ENCODE assay signal across 14 cellular contexts in the genomic region with DNA sequence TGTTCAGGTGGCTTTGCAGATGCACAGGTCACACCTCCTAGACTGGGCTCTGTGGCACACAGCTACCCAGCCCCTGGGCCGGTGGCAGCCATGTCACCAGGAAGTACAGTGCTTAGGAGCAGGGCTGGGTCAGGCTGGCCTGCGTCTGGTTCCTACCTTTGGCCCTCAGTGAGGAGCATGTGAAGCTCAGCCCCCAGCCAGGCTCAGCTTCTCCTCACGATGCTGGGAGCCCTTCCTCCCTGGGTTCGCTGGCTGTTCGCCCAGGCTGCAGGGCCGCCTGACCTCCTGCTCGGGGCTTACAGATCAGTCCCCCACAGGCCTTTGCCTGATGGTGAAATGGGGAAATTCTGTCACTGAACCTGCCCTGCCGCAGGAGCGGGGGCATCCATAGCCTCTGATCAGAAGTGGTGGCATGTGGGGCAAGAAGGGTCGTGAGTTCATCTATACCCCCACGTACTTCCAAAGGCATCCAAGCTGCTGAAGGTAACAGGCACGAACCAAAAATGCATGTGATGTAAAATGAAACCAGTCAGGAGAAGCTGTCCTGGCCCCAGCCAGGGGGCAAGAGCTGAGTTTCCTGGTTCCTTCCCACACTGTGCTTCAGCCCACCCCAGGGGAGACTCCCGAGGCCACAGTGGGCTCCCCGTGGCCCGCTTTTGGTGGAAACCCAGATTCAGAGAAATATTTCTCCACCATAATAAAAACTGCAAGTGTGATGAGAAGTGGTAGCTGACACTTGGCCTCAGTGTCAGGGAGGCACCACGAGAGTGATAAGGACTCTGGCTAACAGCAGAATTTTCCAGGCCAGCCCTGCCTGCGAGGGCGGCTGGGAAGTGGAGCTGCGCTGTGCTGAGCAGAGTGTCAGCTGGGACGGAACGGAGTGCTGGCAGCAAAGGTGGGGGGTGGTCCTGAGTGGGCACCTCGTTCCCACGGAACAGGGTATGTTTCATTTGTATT. TPM values are rescaled to one million over a fixed set of nuclear protein-coding genes. Genes with fewer than 3 reads are reported as not detected.
DNase-seq lines count a peak whose midpoint lies in the region; ATAC-seq and TF ChIP-seq lines count a peak whose summit lies in the region.
"Had no signal": no experiment of that assay in that cellular context is flagged by ENCODE, and none has a peak within 500 bp of the region (broad histone marks: within the 10 kb centered on the region; RNA-seq: fewer than 3 reads in every experiment).

No MANE protein-coding gene starts in this region.

- no peak overlapping the region for H3K4me3 Mint-ChIP-seq in activated CD4-positive, alpha-beta T cell treated with anti-CD3 and anti-CD28 coated beads, Interleukin-2, amount 10 ng/mL, durations not matched to agents 7 days and 5 days
- H3K4me3 Mint-ChIP-seq in WTC11, result no peak overlapping the region
- no peak overlapping the region for H3K4me3 Mint-ChIP-seq in stimulated activated naive CD8-positive, alpha-beta T cell treated with anti-CD3 and anti-CD28 coated beads, Interleukin-15, amount 100 ng/mL, for 72 hours

- intact Hi-C loops in right cardiac atrium (cut with DNase I), result no loop called here

- H3K36me3 Mint-ChIP-seq in activated CD4-positive, alpha-beta T cell treated with anti-CD3 and anti-CD28 coated beads, Interleukin-2, amount 10 ng/mL, durations not matched to agents 7 days and 5 days (ENCODE audit: low read depth), result peaks cover 9% of the 10 kb centered on the region
- no peaks in the 10 kb centered on the region for H3K36me3 Mint-ChIP-seq in WTC11

- 43% methylated on average over 23 of the region's 23 CpGs for WGBS in right cardiac atrium

- H3K4me3 ChIP-seq in right cardiac atrium (ENCODE audit: low read length), result no peak overlapping the region
- H3K4me3 ChIP-seq: hepatocyte had no signal

- peaks cover 30% of the 10 kb centered on the region for H3K4me1 Mint-ChIP-seq in activated CD4-positive, alpha-beta T cell treated with anti-CD3 and anti-CD28 coated beads, Interleukin-2, amount 10 ng/mL, durations not matched to agents 7 days and 5 days
- H3K4me1 Mint-ChIP-seq in WTC11, result peaks cover 31% of the 10 kb centered on the region
- H3K4me1 Mint-ChIP-seq in stimulated activated naive CD8-positive, alpha-beta T cell treated with anti-CD3 and anti-CD28 coated beads, Interleukin-15, amount 100 ng/mL, for 72 hours, result peaks cover 39% of the 10 kb centered on the region

- peaks cover 14% of the 10 kb centered on the region for H3K4me1 ChIP-seq in right cardiac atrium (ENCODE audit: control insufficient read depth, insufficient read depth, low read length)

- no peak overlapping the region for H3K27ac ChIP-seq in right cardiac atrium (ENCODE audit: low read length)
- H3K27ac ChIP-seq: hepatocyte had no signal

- no peak for TF ChIP-seq CTCF in WTC11 (IDR thresholded peaks at IDR 0.05)

- ATAC-seq in WTC11, result no peak
- peak; percentile 81 to 88 for ATAC-seq in right cardiac atrium
- ATAC-seq in stimulated activated naive CD8-positive, alpha-beta T cell treated with anti-CD3 and anti-CD28 coated beads, Interleukin-15, amount 100 ng/mL, for 72 hours, result no peak
- ATAC-seq in HG03039 (IDR thresholded peaks at IDR 0.05; ENCODE audit: unreplicated experiment), result no peak

- no peaks in the 10 kb centered on the region for H3K27me3 ChIP-seq in right cardiac atrium (ENCODE audit: control insufficient read depth, insufficient read depth)
- H3K27me3 ChIP-seq: hepatocyte had no signal

- no peak for DNase-seq in activated CD4-positive, alpha-beta T cell treated with anti-CD3 and anti-CD28 coated beads, Interleukin-2, amount 10 ng/mL, durations not matched to agents 7 days and 5 days
- no peak for DNase-seq in activated CD4-positive, alpha-beta T cell treated with anti-CD3 and anti-CD28 coated beads, Interleukin-2, amount 50 U/mL, for 1 hour
- DNase-seq in WTC11 (ENCODE audit: low spot score), result no peak
- peak; percentile 58 to 83 (median 82) for DNase-seq in right cardiac atrium
- no peak for DNase-seq in stimulated activated naive CD8-positive, alpha-beta T cell treated with anti-CD3 and anti-CD28 coated beads, Interleukin-15, amount 100 ng/mL, for 72 hours
- no peak for DNase-seq in UCSD-AML1 (lab: John Stamatoyannopoulos, UW; ENCODE audit: unreplicated experiment)
- DNase-seq in NCI-H2171 treated with DMSO at 0.1 percent for 48 hours (lab: John Stamatoyannopoulos, UW), result no peak
- DNase-seq: activated naive CD4-positive, alpha-beta T cell treated with Interleukin-2 at 50 U/mL for 16 hours; effector CD8-positive, alpha-beta T cell; GDM1; NCI-H526; T1000 had no signal

- peak overlapping the region; percentile 70 for H3K27ac Mint-ChIP-seq in activated CD4-positive, alpha-beta T cell treated with anti-CD3 and anti-CD28 coated beads, Interleukin-2, amount 10 ng/mL, durations not matched to agents 7 days and 5 days
- H3K27ac Mint-ChIP-seq in WTC11, result peak overlapping the region; percentile 69
- H3K27ac Mint-ChIP-seq in stimulated activated naive CD8-positive, alpha-beta T cell treated with anti-CD3 and anti-CD28 coated beads, Interleukin-15, amount 100 ng/mL, for 72 hours, result peak overlapping the region; percentile 76 to 85

- H3K27me3 Mint-ChIP-seq in activated CD4-positive, alpha-beta T cell treated with anti-CD3 and anti-CD28 coated beads, Interleukin-2, amount 10 ng/mL, durations not matched to agents 7 days and 5 days, result no peaks in the 10 kb centered on the region
- H3K27me3 Mint-ChIP-seq in WTC11 (ENCODE audit: low read depth), result no peaks in the 10 kb centered on the region
- no peaks in the 10 kb centered on the region for H3K27me3 Mint-ChIP-seq in stimulated activated naive CD8-positive, alpha-beta T cell treated with anti-CD3 and anti-CD28 coated beads, Interleukin-15, amount 100 ng/mL, for 72 hours

- no peaks in the 10 kb centered on the region for H3K9me3 Mint-ChIP-seq in activated CD4-positive, alpha-beta T cell treated with anti-CD3 and anti-CD28 coated beads, Interleukin-2, amount 10 ng/mL, durations not matched to agents 7 days and 5 days
- H3K9me3 Mint-ChIP-seq in WTC11, result no peaks in the 10 kb centered on the region
- H3K9me3 Mint-ChIP-seq in stimulated activated naive CD8-positive, alpha-beta T cell treated with anti-CD3 and anti-CD28 coated beads, Interleukin-15, amount 100 ng/mL, for 72 hours, result no peaks in the 10 kb centered on the region

- POLR2A ChIA-PET in activated CD4-positive, alpha-beta T cell treated with anti-CD3 and anti-CD28 coated beads, Interleukin-2, amount 10 ng/mL, durations not matched to agents 7 days and 5 days (lab: Charles Lee), result no interaction called here
- POLR2A ChIA-PET in WTC11 (lab: Charles Lee), result no interaction called here

- CTCF ChIA-PET in activated CD4-positive, alpha-beta T cell treated with anti-CD3 and anti-CD28 coated beads, Interleukin-2, amount 10 ng/mL, durations not matched to agents 7 days and 5 days (lab: Charles Lee), result interaction anchor here (0.6 to 1.9 kb wide), 4 partner anchors 12 to 299 kb away, joined by 3 to 5 read pairs (median 4); no protein-coding TSS in a partner anchor
- CTCF ChIA-PET in WTC11 (lab: Charles Lee), result interaction anchor here (0.7 to 4.3 kb wide), 5 partner anchors 18 to 351 kb away, joined by 3 to 31 read pairs (median 4); no protein-coding TSS in a partner anchor

- H3K9me3 ChIP-seq in right cardiac atrium (ENCODE audit: control insufficient read depth, low read length), result no peaks in the 10 kb centered on the region

TF ChIP-seq in WTC11, 78 proteins besides CTCF, POLR2A, EP300 and RAD21:
- no peak for TF ChIP-seq RELA (CRISPR knock-in tag; IDR thresholded peaks at IDR 0.05; ENCODE audit: borderline replicate concordance)
- TF ChIP-seq FOXJ3 (CRISPR knock-in tag; IDR thresholded peaks at IDR 0.05; ENCODE audit: borderline replicate concordance), result no peak
- TF ChIP-seq ESRRA (CRISPR knock-in tag; IDR thresholded peaks at IDR 0.05; ENCODE audit: borderline replicate concordance), result no peak
- TF ChIP-seq, protein P1, sequence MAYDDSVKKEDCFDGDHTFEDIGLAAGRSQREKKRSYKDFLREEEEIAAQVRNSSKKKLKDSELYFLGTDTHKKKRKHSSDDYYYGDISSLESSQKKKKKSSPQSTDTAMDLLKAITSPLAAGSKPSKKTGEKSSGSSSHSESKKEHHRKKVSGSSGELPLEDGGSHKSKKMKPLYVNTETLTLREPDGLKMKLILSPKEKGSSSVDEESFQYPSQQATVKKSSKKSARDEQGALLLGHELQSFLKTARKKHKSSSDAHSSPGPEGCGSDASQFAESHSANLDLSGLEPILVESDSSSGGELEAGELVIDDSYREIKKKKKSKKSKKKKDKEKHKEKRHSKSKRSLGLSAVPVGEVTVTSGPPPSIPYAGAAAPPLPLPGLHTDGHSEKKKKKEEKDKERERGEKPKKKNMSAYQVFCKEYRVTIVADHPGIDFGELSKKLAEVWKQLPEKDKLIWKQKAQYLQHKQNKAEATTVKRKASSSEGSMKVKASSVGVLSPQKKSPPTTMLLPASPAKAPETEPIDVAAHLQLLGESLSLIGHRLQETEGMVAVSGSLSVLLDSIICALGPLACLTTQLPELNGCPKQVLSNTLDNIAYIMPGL (CRISPR knock-in tag; IDR thresholded peaks at IDR 0.05), result no peak
- no peak for TF ChIP-seq JUN (CRISPR knock-in tag; IDR thresholded peaks at IDR 0.05)
- TF ChIP-seq ZBTB21 (CRISPR knock-in tag; IDR thresholded peaks at IDR 0.05; ENCODE audit: borderline replicate concordance), result no peak
- TF ChIP-seq, protein P2, sequence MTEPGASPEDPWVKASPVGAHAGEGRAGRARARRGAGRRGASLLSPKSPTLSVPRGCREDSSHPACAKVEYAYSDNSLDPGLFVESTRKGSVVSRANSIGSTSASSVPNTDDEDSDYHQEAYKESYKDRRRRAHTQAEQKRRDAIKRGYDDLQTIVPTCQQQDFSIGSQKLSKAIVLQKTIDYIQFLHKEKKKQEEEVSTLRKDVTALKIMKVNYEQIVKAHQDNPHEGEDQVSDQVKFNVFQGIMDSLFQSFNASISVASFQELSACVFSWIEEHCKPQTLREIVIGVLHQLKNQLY (CRISPR knock-in tag; IDR thresholded peaks at IDR 0.05), result no peak
- TF ChIP-seq KAT7 (CRISPR knock-in tag; IDR thresholded peaks at IDR 0.05; ENCODE audit: borderline replicate concordance), result no peak
- no peak for TF ChIP-seq EMX1 (CRISPR knock-in tag; IDR thresholded peaks at IDR 0.05)

RNA-seq across cellular contexts. Expression of a gene that starts 22.8 kb away (rescaled TPM):
- 1 to 10 TPM; 7.4 to 8.2 TPM for total RNA-seq in activated CD4-positive, alpha-beta T cell treated with anti-CD3 and anti-CD28 coated beads, Interleukin-2, amount 10 ng/mL, durations not matched to agents 7 days and 5 days
- total RNA-seq in WTC11 (2021) (10.1 to 11.3 TPM (median 11.3 TPM) in 3 replicates), right cardiac atrium (1 to 10 TPM; 6.4 to 8.2 (median 7.1) TPM)
- 5.5 TPM for polyA plus RNA-seq in right cardiac atrium

RNA-seq across cellular contexts. Expression of a gene that starts 43.7 kb away (rescaled TPM):
- 10 to 100 TPM; 55.8 to 59.5 TPM for total RNA-seq in activated CD4-positive, alpha-beta T cell treated with anti-CD3 and anti-CD28 coated beads, Interleukin-2, amount 10 ng/mL, durations not matched to agents 7 days and 5 days
- total RNA-seq in WTC11 (2021) (86.6 to 91.6 TPM (median 88.1 TPM) in 3 replicates), right cardiac atrium (10 to 100 TPM; 44.0 to 50.0 (median 47.1) TPM)
- 42.8 TPM for polyA plus RNA-seq in right cardiac atrium

Comparison
In these comparisons a context has a peak if more than half of its experiments do, and no peak if none do; other contexts are left out.
1. DNase-seq: peak in right cardiac atrium (3 of 3); none in activated CD4-positive, alpha-beta T cell treated with anti-CD3 and anti-CD28 coated beads, Interleukin-2, amount 10 ng/mL, durations not matched to agents 7 days and 5 days (single experiment), activated CD4-positive, alpha-beta T cell treated with anti-CD3 and anti-CD28 coated beads, Interleukin-2, amount 50 U/mL, for 1 hour (single experiment), WTC11 (single experiment), stimulated activated naive CD8-positive, alpha-beta T cell treated with anti-CD3 and anti-CD28 coated beads, Interleukin-15, amount 100 ng/mL, for 72 hours (0 of 2), UCSD-AML1 (single experiment) and NCI-H2171 treated with DMSO at 0.1 percent for 48 hours (single experiment).
2. ATAC-seq: peak in right cardiac atrium (2 of 2); none in WTC11 (single experiment), stimulated activated naive CD8-positive, alpha-beta T cell treated with anti-CD3 and anti-CD28 coated beads, Interleukin-15, amount 100 ng/mL, for 72 hours (single experiment) and HG03039 (single experiment).
3. Peak in every context shown above with its lines, with median percentiles within 50 percentile points of each other: H3K27ac Mint-ChIP-seq.